In the genomic region with DNA sequence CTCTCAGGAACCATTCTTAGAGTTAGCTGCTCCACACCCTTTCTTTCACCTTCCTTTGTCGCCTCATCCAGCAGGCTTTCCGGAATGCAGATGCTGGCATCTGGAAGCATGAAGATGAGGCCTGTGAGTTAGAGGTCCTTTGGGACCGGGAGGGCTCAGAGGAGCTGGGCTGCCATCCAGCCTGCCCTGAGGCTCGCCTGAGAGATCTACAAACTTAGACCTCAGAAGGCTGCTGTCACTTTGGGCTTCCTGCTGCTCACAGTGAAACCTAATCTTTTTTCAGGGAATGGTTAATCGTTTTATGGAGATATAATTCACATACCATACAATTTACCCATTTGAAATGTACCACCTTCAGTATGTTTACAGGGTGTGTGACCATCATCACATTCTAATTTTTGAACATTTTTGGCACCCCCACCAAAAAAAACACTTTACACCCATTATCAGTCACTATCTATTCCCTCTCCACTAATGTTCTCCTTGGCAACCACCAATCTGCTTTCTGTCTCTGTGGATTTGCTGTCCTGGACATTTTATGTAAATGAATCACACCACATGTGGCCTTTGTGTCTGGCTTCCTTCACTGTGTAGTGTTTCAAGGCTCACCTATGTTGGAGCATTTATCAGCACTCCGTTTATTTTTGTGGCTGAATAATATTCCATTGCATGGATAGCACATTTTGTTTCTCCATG, we compare ENCODE assay signal across 14 cellular contexts. TPM values are rescaled to one million over a fixed set of nuclear protein-coding genes. Genes with fewer than 3 reads are reported as not detected.
DNase-seq lines count a peak whose midpoint lies in the region; ATAC-seq, FAIRE-seq and TF ChIP-seq lines count a peak whose summit lies in the region.
"Had no signal": no experiment of that assay in that cellular context is flagged by ENCODE, and none has a peak within 500 bp of the region (broad histone marks: within the 10 kb centered on the region; RNA-seq: fewer than 3 reads in every experiment).

No MANE protein-coding gene starts in this region.

- peaks cover 0 to 5% (median 0%) of the 10 kb centered on the region in 3 donors for H3K4me1 ChIP-seq in esophagus squamous epithelium

- TF ChIP-seq POLR2A in esophagus squamous epithelium (IDR thresholded peaks at IDR 0.05) = no peak

- intact Hi-C loops in esophagus squamous epithelium (cut with DNase I) = loop anchor here (5.0 kb wide), 1 partner anchor 130 kb away; no protein-coding TSS in a partner anchor

- ATAC-seq in HG02588 (IDR thresholded peaks at IDR 0.05; ENCODE audit: unreplicated experiment) = no peak
- ATAC-seq: effector memory CD8-positive, alpha-beta T cell; GM23338 had no signal

- WGBS in esophagus squamous epithelium, 2 donors = 35 to 47% methylated on average over 4 to 5 of the region's 6 CpGs

- H3K4me3 ChIP-seq in bronchial epithelial cell (ENCODE audit: low read depth, low read length) (no peak overlapping the region), esophagus squamous epithelium (no peak overlapping the region)
- H3K4me3 ChIP-seq: GM23338 had no signal

- H3K36me3 ChIP-seq in bronchial epithelial cell (ENCODE audit: control insufficient read depth, insufficient read depth, low read length) = no peaks in the 10 kb centered on the region
- no peaks in the 10 kb centered on the region for H3K36me3 ChIP-seq in esophagus squamous epithelium

- H3K27me3 ChIP-seq in bronchial epithelial cell (ENCODE audit: control insufficient read depth, insufficient read depth, low read length) (no peaks in the 10 kb centered on the region), esophagus squamous epithelium (peaks cover 0 to 12% (median 0%) of the 10 kb centered on the region in 4 donors)

- H3K27ac ChIP-seq in esophagus squamous epithelium = no peak overlapping the region
- H3K27ac ChIP-seq: VCaP had no signal

- peak; percentile 6 for DNase-seq in NCI-H2196 (lab: John Stamatoyannopoulos, UW; ENCODE audit: unreplicated experiment)
- DNase-seq in NCI-H2196 treated with DMSO at 0.1 percent for 48 hours (lab: John Stamatoyannopoulos, UW; ENCODE audit: unreplicated experiment) = no peak
- peak; percentile 14 for DNase-seq in HS-5 (ENCODE audit: low read depth)
- DNase-seq in bronchial epithelial cell (ENCODE audit: low read depth) = peak; percentile 14
- peak; percentile 71 for DNase-seq in myocyte (ENCODE audit: low read depth)
- no peak for DNase-seq in HuH-7.5 (ENCODE audit: low spot score)
- DNase-seq in esophagus squamous epithelium (lab: John Stamatoyannopoulos, UW) = no peak
- DNase-seq: ACHN; effector memory CD8-positive, alpha-beta T cell; NCI-H524 treated with DMSO at 0.1 percent for 48 hours; Right ventricle myocardium superior had no signal

- no peak for TF ChIP-seq CTCF in bronchial epithelial cell (IDR thresholded peaks at IDR 0.05; ENCODE audit: insufficient read depth, low read length, severe bottlenecking)
- no peak for TF ChIP-seq CTCF in esophagus squamous epithelium (IDR thresholded peaks at IDR 0.05)

- H3K9me3 ChIP-seq in esophagus squamous epithelium = no peaks in the 10 kb centered on the region

- FAIRE-seq in bronchial epithelial cell (lab: Jason Lieb, UNC) = no peak

RNA-seq across cellular contexts. Expression of a gene that starts 20.0 kb away (rescaled TPM):
- 32.3 and 40.5 TPM in 2 replicates for total RNA-seq in bronchial epithelial cell
- 34.2 and 85.5 TPM in 2 replicates for total RNA-seq in myocyte
- polyA plus RNA-seq in myocyte (2012) = 32.6 TPM
- total RNA-seq in esophagus squamous epithelium = 10 to 100 TPM; 43.1 to 64.3 (median 59.5) TPM

Comparison
In these comparisons a context has a peak if more than half of its experiments do, and no peak if none do; other contexts are left out.
1. DNase-seq: peak in NCI-H2196 (single experiment), HS-5 (single experiment), bronchial epithelial cell (single experiment) and myocyte (single experiment); none in NCI-H2196 treated with DMSO at 0.1 percent for 48 hours (single experiment), HuH-7.5 (single experiment) and esophagus squamous epithelium (single experiment).